7 cellular contexts compared by ENCODE assay signal in genomic region chr12:105107176-105107496, GRCh38. TPM values are rescaled to one million over a fixed set of nuclear protein-coding genes. Genes with fewer than 3 reads are reported as not detected.
A peak's percentile ranks its signal among the peaks of the same experiment; 100 is the strongest.
DNase-seq lines count a peak whose midpoint lies in the region; ATAC-seq, FAIRE-seq and TF ChIP-seq lines count a peak whose summit lies in the region.

No MANE protein-coding gene starts in this region.

- H3K27me3 ChIP-seq in left ventricle myocardium inferior (ENCODE audit: low read depth) (no peaks in the 10 kb centered on the region), gastrocnemius medialis (no peaks in the 10 kb centered on the region)

- H3K4me3 ChIP-seq in left ventricle myocardium inferior (peak overlapping the region; percentile 90), gastrocnemius medialis (peak overlapping the region; percentile 91 to 95 (median 93))

- peak overlapping the region; percentile 92 for H3K4me3 Mint-ChIP-seq in activated CD8-positive, alpha-beta T cell treated with anti-CD3 and anti-CD28 coated beads, Interleukin-2, amount 10 ng/mL, durations not matched to agents 7 days and 5 days

- H3K27ac ChIP-seq in left ventricle myocardium inferior (replicated peaks) = peak overlapping the region; percentile 98
- H3K27ac ChIP-seq in gastrocnemius medialis = peak overlapping the region; percentile 92 to 98 (median 96)

- TF ChIP-seq CTCF in left ventricle myocardium inferior (IDR thresholded peaks at IDR 0.05; ENCODE audit: borderline replicate concordance) (no peak), gastrocnemius medialis (IDR thresholded peaks at IDR 0.05 in 4 of 5, conservative IDR thresholded peaks at IDR 0.05 in 1 of 5) (no peak)

- in situ Hi-C loops in gastrocnemius medialis (cut with MboI; ENCODE audit: low sequenced_read_pairs in 4 of 4) = loop anchor here in 1 of 4 donors (25.0 kb wide), 1 partner anchor 1145 kb away; the partner anchor contains the start of gene TDG

- FAIRE-seq in HTR-8/SVneo (lab: Jason Lieb, UNC) = no peak

- peaks cover 19% of the 10 kb centered on the region for H3K36me3 Mint-ChIP-seq in activated CD8-positive, alpha-beta T cell treated with anti-CD3 and anti-CD28 coated beads, Interleukin-2, amount 10 ng/mL, durations not matched to agents 7 days and 5 days (ENCODE audit: low read depth)

- TF ChIP-seq POLR2A in gastrocnemius medialis (IDR thresholded peaks at IDR 0.05) = no peak

- no peaks in the 10 kb centered on the region for H3K9me3 Mint-ChIP-seq in activated CD8-positive, alpha-beta T cell treated with anti-CD3 and anti-CD28 coated beads, Interleukin-2, amount 10 ng/mL, durations not matched to agents 7 days and 5 days (ENCODE audit: insufficient read depth)

- CTCF ChIA-PET in activated CD8-positive, alpha-beta T cell treated with anti-CD3 and anti-CD28 coated beads, Interleukin-2, amount 10 ng/mL, durations not matched to agents 7 days and 5 days (lab: Charles Lee) = interaction anchor here (0.7 to 0.9 kb wide), 2 partner anchors 16 to 242 kb away, joined by 3 read pairs; no protein-coding TSS in a partner anchor

- peaks cover 23% of the 10 kb centered on the region for H3K27me3 Mint-ChIP-seq in activated CD8-positive, alpha-beta T cell treated with anti-CD3 and anti-CD28 coated beads, Interleukin-2, amount 10 ng/mL, durations not matched to agents 7 days and 5 days (ENCODE audit: low read depth)

- H3K4me1 ChIP-seq in left ventricle myocardium inferior = peaks cover 51% of the 10 kb centered on the region
- H3K4me1 ChIP-seq in gastrocnemius medialis = peaks cover 30 to 32% of the 10 kb centered on the region in 2 donors

- intact Hi-C loops in left ventricle myocardium inferior (cut with micrococcal nuclease) = no loop called here
- intact Hi-C loops in gastrocnemius medialis (cut with DNase I; ENCODE audit: low total_unique reads) = loop anchor here (1.0 to 5.0 kb wide), 4 partner anchors 23 to 1180 kb away; partner anchors contain the start of genes ALDH1L2 and APPL2

- peak overlapping the region; percentile 98 for H3K27ac Mint-ChIP-seq in activated CD8-positive, alpha-beta T cell treated with anti-CD3 and anti-CD28 coated beads, Interleukin-2, amount 10 ng/mL, durations not matched to agents 7 days and 5 days

- ATAC-seq in GM21381 (IDR thresholded peaks at IDR 0.05; ENCODE audit: unreplicated experiment) (peak; percentile 12), gastrocnemius medialis (peak; percentile 63 to 64)
- peak; percentile 5 for ATAC-seq in activated CD8-positive, alpha-beta T cell treated with anti-CD3 and anti-CD28 coated beads, Interleukin-2, amount 10 ng/mL, durations not matched to agents 7 days and 5 days

- peak; percentile 59 for DNase-seq in EL
- peak; percentile 17 for DNase-seq in HTR-8/SVneo (ENCODE audit: insufficient read length, low spot score)
- DNase-seq in activated CD8-positive, alpha-beta T cell treated with anti-CD3 and anti-CD28 coated beads, Interleukin-2, amount 10 ng/mL, durations not matched to agents 7 days and 5 days = no peak
- no peak for DNase-seq in left ventricle myocardium inferior
- DNase-seq in gastrocnemius medialis = no peak
- no peak for DNase-seq in LoVo (ENCODE audit: low spot score)

- H3K4me1 Mint-ChIP-seq in activated CD8-positive, alpha-beta T cell treated with anti-CD3 and anti-CD28 coated beads, Interleukin-2, amount 10 ng/mL, durations not matched to agents 7 days and 5 days (ENCODE audit: low read depth) = peaks cover 35% of the 10 kb centered on the region

- H3K36me3 ChIP-seq in left ventricle myocardium inferior (peaks cover 7% of the 10 kb centered on the region), gastrocnemius medialis (no peaks in the 10 kb centered on the region)

- POLR2A ChIA-PET in activated CD8-positive, alpha-beta T cell treated with anti-CD3 and anti-CD28 coated beads, Interleukin-2, amount 10 ng/mL, durations not matched to agents 7 days and 5 days (lab: Charles Lee) = interaction anchor here (0.6 to 1.5 kb wide), 5 partner anchors 9 to 969 kb away, joined by 3 to 8 read pairs (median 3); partner anchors contain the start of gene NFYB

- no peaks in the 10 kb centered on the region for H3K9me3 ChIP-seq in left ventricle myocardium inferior (replicated peaks)
- H3K9me3 ChIP-seq in gastrocnemius medialis = no peaks in the 10 kb centered on the region

RNA-seq across cellular contexts. Expression of gene WASHC4, which starts 0.4 kb away (rescaled TPM):
- 10 to 100 TPM; 39.2 to 42.8 TPM for total RNA-seq in activated CD8-positive, alpha-beta T cell treated with anti-CD3 and anti-CD28 coated beads, Interleukin-2, amount 10 ng/mL, durations not matched to agents 7 days and 5 days
- total RNA-seq in left ventricle myocardium inferior = 23.5 TPM
- 10 to 100 TPM; 23.6 to 53.2 (median 36.7) TPM for total RNA-seq in gastrocnemius medialis

RNA-seq across cellular contexts. Expression of gene ALDH1L2, which starts 22.9 kb away (rescaled TPM):
- under 1 TPM; 0.18 to 0.21 TPM for total RNA-seq in activated CD8-positive, alpha-beta T cell treated with anti-CD3 and anti-CD28 coated beads, Interleukin-2, amount 10 ng/mL, durations not matched to agents 7 days and 5 days
- total RNA-seq in left ventricle myocardium inferior = 3.0 TPM
- 1 to 10 TPM in 3 of 4 donors, under 1 TPM in 1; 0.95 to 4.0 (median 1.7) TPM for total RNA-seq in gastrocnemius medialis

Comparison
In these comparisons a context has a peak if more than half of its experiments do, and no peak if none do; other contexts are left out.
1. DNase-seq: peak in EL (single experiment) and HTR-8/SVneo (single experiment); none in activated CD8-positive, alpha-beta T cell treated with anti-CD3 and anti-CD28 coated beads, Interleukin-2, amount 10 ng/mL, durations not matched to agents 7 days and 5 days (single experiment), left ventricle myocardium inferior (single experiment), gastrocnemius medialis (0 of 2) and LoVo (single experiment).
2. ATAC-seq: peak in every context shown above with its lines; median percentile 64 in gastrocnemius medialis; 12 in GM21381; 5 in activated CD8-positive, alpha-beta T cell treated with anti-CD3 and anti-CD28 coated beads, Interleukin-2, amount 10 ng/mL, durations not matched to agents 7 days and 5 days.